Comparison of ENCODE assay signal across 21 cellular contexts in the genomic region with DNA sequence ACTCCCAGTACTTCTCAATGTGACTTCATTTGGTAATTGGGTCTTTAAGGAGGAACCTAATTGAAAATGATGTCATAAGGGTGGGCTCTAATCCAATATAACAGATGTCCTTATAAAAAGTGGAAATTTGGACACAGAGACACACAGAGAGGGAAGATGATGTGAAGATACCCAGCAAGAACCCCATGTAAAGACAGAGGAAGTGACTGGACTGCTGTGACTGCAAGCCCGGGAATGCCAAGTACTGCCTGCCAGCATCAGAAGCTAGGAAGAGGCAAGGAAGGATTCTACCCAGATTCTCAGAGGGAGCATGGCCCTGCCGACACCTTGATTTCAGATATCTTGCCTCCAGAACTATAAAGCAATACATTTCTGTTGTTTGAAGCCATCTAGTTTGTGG.
"Had no signal": no experiment of that assay in that cellular context is flagged by ENCODE, and none has a peak within 500 bp of the region (broad histone marks: within the 10 kb centered on the region; RNA-seq: fewer than 3 reads in every experiment).

No MANE protein-coding gene starts in this region.

- ATAC-seq: activated naive CD4-positive, alpha-beta T cell treated with anti-CD3 and anti-CD28 coated beads, Interleukin-2, amount 50 U/mL, for 72 hours; activated T-cell treated with anti-CD3 and anti-CD28 coated beads, Interleukin-2, amount 50 U/mL, for 72 hours; gastrocnemius medialis; left colon; right lobe of liver; stimulated activated naive B cell treated with anti-CD40 and anti-IgM and Interleukin-4, amounts not matched to agents 10 μg/mL and 1 μg/mL and 100 μg/mL, for 72 hours; upper lobe of right lung had no signal

- DNase-seq: activated CD4-positive, alpha-beta T cell treated with anti-CD3 and anti-CD28 coated beads for 4 hours; activated CD4-positive, alpha-beta T cell treated with anti-CD3 and anti-CD28 coated beads, Interleukin-2, amount 50 U/mL, for 4 hours; activated CD4-positive, CD25-positive, alpha-beta regulatory T cell; activated naive CD4-positive, alpha-beta T cell; activated T-cell treated with anti-CD3 and anti-CD28 coated beads for 4 hours; activated T-cell treated with anti-CD3 and anti-CD28 coated beads, Interleukin-2, amount 50 U/mL, for 72 hours; anterior cingulate cortex; endodermal cell; gastrocnemius medialis; glutamatergic neuron; left colon; naive B cell; nephron progenitor cell; right lobe of liver; small intestine; stimulated activated CD4-positive, alpha-beta T cell treated with anti-CD3 and anti-CD28 coated beads, Interleukin-2, amount 100 ng/mL, for 24 hours; stimulated activated naive B cell treated with anti-CD40 and anti-IgM and Interleukin-4, amounts not matched to agents 10 μg/mL and 1 μg/mL and 100 μg/mL, for 72 hours; stomach; tibial artery; upper lobe of right lung had no signal
